Comparison of ENCODE assay signal across 2 cellular contexts in genomic region chr5:168790691-168791230, GRCh38.
TF ChIP-seq lines count a peak whose summit lies in the region.

No MANE protein-coding gene starts in this region.

TF ChIP-seq in GM23338, 12 proteins besides CTCF, POLR2A, EP300 and RAD21:
- TF ChIP-seq REST (IDR thresholded peaks at IDR 0.05; ENCODE audit: unreplicated experiment) (no peak), JUNB (IDR thresholded peaks at IDR 0.05; ENCODE audit: unreplicated experiment) (no peak), ZNF114 (CRISPR knock-in tag; IDR thresholded peaks at IDR 0.05) (no peak), CREB1 (CRISPR knock-in tag; IDR thresholded peaks at IDR 0.05; ENCODE audit: low read depth) (no peak), POLR2AphosphoS5 (IDR thresholded peaks at IDR 0.05; ENCODE audit: low read depth) (no peak)

TF ChIP-seq in SK-N-SH, 30 proteins besides CTCF, POLR2A, EP300 and RAD21 (continued from another document):
- TF ChIP-seq MAX (IDR thresholded peaks at IDR 0.05; ENCODE audit: low read depth) (no peak), NFIC (IDR thresholded peaks at IDR 0.05; ENCODE audit: borderline replicate concordance) (no peak), GABPA (IDR thresholded peaks at IDR 0.05; ENCODE audit: low read depth) (no peak), CHD2 (IDR thresholded peaks at IDR 0.05; ENCODE audit: low read length, partially characterized antibody) (no peak), RCOR1 (IDR thresholded peaks at IDR 0.05; ENCODE audit: low read length) (no peak), RFX5 (IDR thresholded peaks at IDR 0.05; ENCODE audit: low read length) (no peak), JUND (IDR thresholded peaks at IDR 0.05) (no peak), TAF1 (IDR thresholded peaks at IDR 0.05; ENCODE audit: borderline replicate concordance, low read depth, low read length) (no peak), REST (IDR thresholded peaks at IDR 0.05; ENCODE audit: low read depth, low read length) (no peak), ELF1 (IDR thresholded peaks at IDR 0.05) (no peak), MXI1 (IDR thresholded peaks at IDR 0.05; ENCODE audit: low read depth, low read length) (no peak), ZBTB33 (IDR thresholded peaks at IDR 0.05; ENCODE audit: borderline replicate concordance, low read depth) (no peak)
